ENCODE assay signal across 19 cellular contexts in the genomic region with DNA sequence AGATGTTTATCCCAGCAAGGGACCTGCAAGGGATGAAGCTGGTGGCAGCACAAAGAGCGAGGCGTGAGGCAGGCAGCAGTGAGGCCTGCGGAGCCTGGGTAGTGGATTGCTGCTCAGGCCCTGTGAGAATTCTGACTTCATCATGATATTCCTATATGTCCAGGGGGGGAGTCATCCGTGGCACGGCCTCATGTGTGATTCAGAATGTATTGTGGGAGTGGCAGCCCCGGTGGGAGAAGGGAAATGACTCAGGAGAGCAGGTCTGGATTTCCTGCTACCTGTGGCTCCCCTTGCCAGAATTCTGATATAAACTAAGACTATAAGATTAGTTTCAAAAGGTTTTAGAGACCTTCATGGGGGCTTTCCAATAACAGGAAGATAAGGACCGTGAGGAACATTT.
"Had no signal": no experiment of that assay in that cellular context is flagged by ENCODE, and none has a peak within 500 bp of the region (broad histone marks: within the 10 kb centered on the region; RNA-seq: fewer than 3 reads in every experiment).

No MANE protein-coding gene starts in this region.

- H3K9me3 ChIP-seq: gastrocnemius medialis, mucosa of descending colon, vagina had no signal

- H3K27ac ChIP-seq: brain microvascular endothelial cell, gastrocnemius medialis, heart right ventricle, left ventricle myocardium inferior, tibial nerve, vagina had no signal

- DNase-seq: activated CD4-positive, alpha-beta T cell treated with anti-CD3 and anti-CD28 coated beads for 1 hour; activated CD4-positive, alpha-beta T cell treated with anti-CD3 and anti-CD28 coated beads, Interleukin-2, amount 50 U/mL, for 48 hours; activated naive CD4-positive, alpha-beta T cell treated with Interleukin-2 at 50 U/mL for 16 hours; anterior cingulate cortex; brain microvascular endothelial cell; cerebellar nuclear complex; effector CD8-positive, alpha-beta T cell; gastrocnemius medialis; heart right ventricle; islet precursor cell; left ventricle myocardium inferior; mucosa of descending colon; naive thymus-derived CD4-positive, alpha-beta T cell; stimulated activated CD4-positive, alpha-beta T cell treated with anti-CD3 and anti-CD28 coated beads, Interleukin-2, amount 100 ng/mL, for 48 hours; stimulated activated naive B cell treated with anti-CD40 and anti-IgM and Interleukin-4, amounts not matched to agents 10 μg/mL and 1 μg/mL and 100 μg/mL, for 72 hours; T-helper 9 cell had no signal

- H3K27me3 ChIP-seq: brain microvascular endothelial cell, gastrocnemius medialis, heart right ventricle, tibial nerve, vagina had no signal

- H3K4me1 ChIP-seq: gastrocnemius medialis, heart right ventricle, left ventricle myocardium inferior, tibial nerve, vagina had no signal

- H3K4me3 ChIP-seq: gastrocnemius medialis, heart right ventricle, left ventricle myocardium inferior, mucosa of descending colon, tibial nerve, vagina had no signal

- H3K36me3 ChIP-seq: brain microvascular endothelial cell, gastrocnemius medialis, heart right ventricle, left ventricle myocardium inferior, tibial nerve, vagina had no signal

- ATAC-seq: activated T-helper 17 cell treated with anti-CD3 and anti-CD28 coated beads, Interleukin-2, amount 50 U/mL, for 72 hours; gastrocnemius medialis; heart right ventricle; mucosa of descending colon; naive thymus-derived CD4-positive, alpha-beta T cell; stimulated activated naive B cell treated with anti-CD40 and anti-IgM and Interleukin-4, amounts not matched to agents 10 μg/mL and 1 μg/mL and 100 μg/mL, for 72 hours had no signal
